16 cellular contexts compared by ENCODE assay signal in genomic region chr22:42309865-42310264, GRCh38.
"Had no signal": no experiment of that assay in that cellular context is flagged by ENCODE, and none has a peak within 500 bp of the region (broad histone marks: within the 10 kb centered on the region; RNA-seq: fewer than 3 reads in every experiment).

No MANE protein-coding gene starts in this region.

- H3K9me3 Mint-ChIP-seq: naive thymus-derived CD4-positive, alpha-beta T cell had no signal

- ATAC-seq: esophagus mucosa; heart left ventricle; left colon; left ventricle myocardium superior; naive thymus-derived CD4-positive, alpha-beta T cell; upper lobe of right lung had no signal

- H3K27me3 ChIP-seq: ovary, right atrium auricular region, suprapubic skin, thyroid gland, upper lobe of right lung, vagina had no signal

- H3K36me3 ChIP-seq: heart left ventricle, ovary, right atrium auricular region, suprapubic skin, thyroid gland, upper lobe of right lung, vagina had no signal

- H3K9me3 ChIP-seq: heart left ventricle, ovary, right atrium auricular region, suprapubic skin, thyroid gland, upper lobe of right lung, vagina had no signal

- H3K4me1 ChIP-seq: upper lobe of right lung had no signal

- H3K36me3 Mint-ChIP-seq: naive thymus-derived CD4-positive, alpha-beta T cell had no signal

- H3K4me3 ChIP-seq: heart left ventricle, lung, ovary, right atrium auricular region, suprapubic skin, thyroid gland, upper lobe of right lung, vagina had no signal

- DNase-seq: effector memory CD4-positive, alpha-beta T cell; heart left ventricle; left colon; left ventricle myocardium superior; naive thymus-derived CD4-positive, alpha-beta T cell; ovary; small intestine; stimulated activated CD4-positive, alpha-beta T cell treated with anti-CD3 and anti-CD28 coated beads, Interleukin-2, amount 100 ng/mL, for 48 hours; stimulated activated naive CD4-positive, alpha-beta T cell treated with Interleukin-2 at 50 U/mL for 16 hours; thyroid gland; upper lobe of right lung had no signal

- H3K27ac ChIP-seq: heart left ventricle, ovary, right atrium auricular region, suprapubic skin, thyroid gland, upper lobe of right lung, vagina had no signal
